Comparison of ENCODE assay signal across 33 cellular contexts in genomic region chr11:124870430-124870829, GRCh38. TPM values are rescaled to one million over a fixed set of nuclear protein-coding genes. Genes with fewer than 3 reads are reported as not detected.
"Had no signal": no experiment of that assay in that cellular context is flagged by ENCODE, and none has a peak within 500 bp of the region (broad histone marks: within the 10 kb centered on the region; RNA-seq: fewer than 3 reads in every experiment).

No MANE protein-coding gene starts in this region.

- H3K27me3 ChIP-seq: SJCRH30 had no signal

- H3K36me3 Mint-ChIP-seq: activated naive CD4-positive, alpha-beta T cell treated with anti-CD3 and anti-CD28 coated beads, Interleukin-2, amount 10 ng/mL, durations not matched to agents 7 days and 5 days; activated naive CD8-positive, alpha-beta T cell had no signal

- H3K27ac Mint-ChIP-seq: activated CD4-positive, alpha-beta memory T cell treated with anti-CD3 and anti-CD28 coated beads, Interleukin-2, amount 10 ng/mL, durations not matched to agents 7 days and 5 days; activated naive CD4-positive, alpha-beta T cell treated with anti-CD3 and anti-CD28 coated beads, Interleukin-2, amount 10 ng/mL, durations not matched to agents 7 days and 5 days; activated naive CD8-positive, alpha-beta T cell; activated T-cell treated with anti-CD3 and anti-CD28 coated beads, Interleukin-2, amount 50 U/mL, for 24 hours; activated T-helper 2 cell treated with anti-CD3 and anti-CD28 coated beads, Interferon-gamma antibody, Interleukin-2, Interleukin-4, amounts not matched to agents 10 μg/mL and 5 μg/mL and 100 μg/mL, durations not matched to agents 14 hours and 24 hours and 36 hours had no signal

- H3K4me3 Mint-ChIP-seq: activated CD4-positive, alpha-beta memory T cell treated with anti-CD3 and anti-CD28 coated beads, Interleukin-2, amount 10 ng/mL, durations not matched to agents 7 days and 5 days; activated naive CD4-positive, alpha-beta T cell treated with anti-CD3 and anti-CD28 coated beads, Interleukin-2, amount 10 ng/mL, durations not matched to agents 7 days and 5 days; activated naive CD8-positive, alpha-beta T cell; activated T-cell treated with anti-CD3 and anti-CD28 coated beads, Interleukin-2, amount 50 U/mL, for 24 hours; central memory CD8-positive, alpha-beta T cell had no signal

- H3K36me3 ChIP-seq: cardiac muscle cell, MG63, SJCRH30, WERI-Rb-1 had no signal

- H3K9me3 Mint-ChIP-seq: activated CD4-positive, alpha-beta memory T cell treated with anti-CD3 and anti-CD28 coated beads, Interleukin-2, amount 10 ng/mL, durations not matched to agents 7 days and 5 days; activated naive CD4-positive, alpha-beta T cell treated with anti-CD3 and anti-CD28 coated beads, Interleukin-2, amount 10 ng/mL, durations not matched to agents 7 days and 5 days; activated T-cell treated with anti-CD3 and anti-CD28 coated beads, Interleukin-2, amount 50 U/mL, for 24 hours; activated T-helper 2 cell treated with anti-CD3 and anti-CD28 coated beads, Interferon-gamma antibody, Interleukin-2, Interleukin-4, amounts not matched to agents 10 μg/mL and 5 μg/mL and 100 μg/mL, durations not matched to agents 14 hours and 24 hours and 36 hours; central memory CD8-positive, alpha-beta T cell had no signal

- ATAC-seq: Panc1 had no signal

- H3K4me3 ChIP-seq: cardiac muscle cell, MG63, SJCRH30, SK-N-MC had no signal

- H3K9me3 ChIP-seq: MG63, SJCRH30 had no signal

- DNase-seq: activated CD4-positive, alpha-beta memory T cell treated with anti-CD3 and anti-CD28 coated beads, Interleukin-2, amount 10 ng/mL, durations not matched to agents 7 days and 5 days; activated CD4-positive, alpha-beta T cell treated with anti-CD3 and anti-CD28 coated beads for 1 hour; activated CD4-positive, alpha-beta T cell treated with anti-CD3 and anti-CD28 coated beads for 48 hours; activated CD4-positive, CD25-positive, alpha-beta regulatory T cell; activated naive CD4-positive, alpha-beta T cell treated with anti-CD3 and anti-CD28 coated beads, Interleukin-2, amount 10 ng/mL, durations not matched to agents 7 days and 5 days; activated T-cell treated with anti-CD3 and anti-CD28 coated beads, Interleukin-2, amount 50 U/mL, for 24 hours; amniotic stem cell; aorta; Kasumi-1; KG1; MG63; NCI-H1048; NCI-H1105 treated with DMSO at 0.1 percent for 48 hours; NCI-H1436; NCI-H1694 treated with DMSO at 0.1 percent for 48 hours; NCI-H2029; NCI-H345; NCI-H524 treated with DMSO at 0.1 percent for 48 hours; SHP77; SJCRH30; T1000; WERI-Rb-1 had no signal

- H3K4me1 ChIP-seq: SJCRH30 had no signal

- H3K27ac ChIP-seq: cardiac muscle cell, SJCRH30, SK-N-MC, WERI-Rb-1 had no signal

RNA-seq across cellular contexts. Expression of gene ROBO4, which starts 27.2 kb away (rescaled TPM):
- total RNA-seq: activated CD4-positive, alpha-beta memory T cell treated with anti-CD3 and anti-CD28 coated beads, Interleukin-2, amount 10 ng/mL, durations not matched to agents 7 days and 5 days; activated CD8-positive, alpha-beta memory T cell treated with anti-CD3 and anti-CD28 coated beads for 36 hours; activated T-helper 2 cell treated with anti-CD3 and anti-CD28 coated beads, Interferon-gamma antibody, Interleukin-2, Interleukin-4, amounts not matched to agents 10 μg/mL and 5 μg/mL and 100 μg/mL, durations not matched to agents 14 hours and 24 hours and 36 hours; NCI-H460; T-helper 1 cell treated with Interleukin-12 subunit alpha and Interleukin-12 subunit beta and Interleukin-4 antibody, amounts not matched to agents 30 ng/mL and 1 ng/mL, for 36 hours had no signal

RNA-seq across cellular contexts. Expression of gene HEPN1, which starts 48.6 kb away (rescaled TPM):
- total RNA-seq: activated CD4-positive, alpha-beta memory T cell treated with anti-CD3 and anti-CD28 coated beads, Interleukin-2, amount 10 ng/mL, durations not matched to agents 7 days and 5 days; activated CD8-positive, alpha-beta memory T cell treated with anti-CD3 and anti-CD28 coated beads for 36 hours; activated T-helper 2 cell treated with anti-CD3 and anti-CD28 coated beads, Interferon-gamma antibody, Interleukin-2, Interleukin-4, amounts not matched to agents 10 μg/mL and 5 μg/mL and 100 μg/mL, durations not matched to agents 14 hours and 24 hours and 36 hours; cardiac muscle cell; NCI-H460; RPMI7951; SJCRH30; T-helper 1 cell treated with Interleukin-12 subunit alpha and Interleukin-12 subunit beta and Interleukin-4 antibody, amounts not matched to agents 30 ng/mL and 1 ng/mL, for 36 hours; T-helper 2 cell treated with Interferon-gamma antibody and Interleukin-4, amounts not matched to agents 100 ng/mL and 5 ng/mL, for 36 hours had no signal
- polyA plus RNA-seq: aorta, cardiac muscle cell had no signal
